In genomic region chr1:161201828-161202712, GRCh38 we compare ENCODE assay signal across 1 cellular context.
TF ChIP-seq lines count a peak whose summit lies in the region.

NDUFS2 (plus strand) TSS chr1:161202367; CDS start chr1:161202386, 19 bp downstream.

TF ChIP-seq in HepG2, 621 proteins besides CTCF, POLR2A, EP300 and RAD21 (continued from another document and continues in another):
- no peak; the same call in 1 of the 2 replicates for TF ChIP-seq HMGXB3 (CRISPR knock-in tag; IDR thresholded peaks at IDR 0.05; ENCODE audit: borderline replicate concordance)
- TF ChIP-seq KAT2B (IDR thresholded peaks at IDR 0.05; ENCODE audit: borderline replicate concordance, low read depth, low read length), result no peak
- no peak for TF ChIP-seq MZF1 (CRISPR knock-in tag; IDR thresholded peaks at IDR 0.05; ENCODE audit: borderline replicate concordance)
- no peak for TF ChIP-seq TBL1XR1 (IDR thresholded peaks at IDR 0.05; ENCODE audit: borderline replicate concordance, low read length, partially characterized antibody)
- TF ChIP-seq ZSCAN25 (CRISPR knock-in tag; IDR thresholded peaks at IDR 0.05), result no peak
- peak; percentile 82 for TF ChIP-seq ZNF383 (CRISPR knock-in tag; IDR thresholded peaks at IDR 0.05; ENCODE audit: borderline replicate concordance)
- no peak for TF ChIP-seq ZNF503 (CRISPR knock-in tag; IDR thresholded peaks at IDR 0.05)
- TF ChIP-seq ATF7 (IDR thresholded peaks at IDR 0.05), result no peak
- TF ChIP-seq ATF7 (CRISPR knock-in tag; IDR thresholded peaks at IDR 0.05), result no peak
- no peak for TF ChIP-seq ZBTB3 (CRISPR knock-in tag; IDR thresholded peaks at IDR 0.05; ENCODE audit: borderline replicate concordance, low read depth)
- no peak; the same call in 1 of the 2 replicates for TF ChIP-seq ZNF747 (CRISPR knock-in tag; IDR thresholded peaks at IDR 0.05; ENCODE audit: borderline replicate concordance)
- TF ChIP-seq ATAD3A (CRISPR knock-in tag; IDR thresholded peaks at IDR 0.05), result no peak
- 0 out of 2 replicates have a peak, but pooled peaks have one; percentile 22 for TF ChIP-seq ZBTB25 (CRISPR knock-in tag; IDR thresholded peaks at IDR 0.05)
- TF ChIP-seq TBX2 (CRISPR knock-in tag; IDR thresholded peaks at IDR 0.05; ENCODE audit: borderline replicate concordance), result peak; percentile 81
- TF ChIP-seq ZNF644 (CRISPR knock-in tag; IDR thresholded peaks at IDR 0.05; ENCODE audit: low read depth), result no peak
- TF ChIP-seq NR2F2 (IDR thresholded peaks at IDR 0.05; ENCODE audit: borderline replicate concordance, low read depth), result peak; percentile 26; the same call in 1 of the 2 replicates
- no peak for TF ChIP-seq PRDM15 (CRISPR knock-in tag; IDR thresholded peaks at IDR 0.05)
- peak in 1 of 2 experiments; percentile 72; a peak in 1 of 4 replicates for TF ChIP-seq REST (IDR thresholded peaks at IDR 0.05; ENCODE audit: borderline replicate concordance in 1 of 2, low read depth in 1 of 2, low read length in 2 of 2)
- no peak for TF ChIP-seq CENPBD1 (CRISPR knock-in tag; IDR thresholded peaks at IDR 0.05; ENCODE audit: borderline replicate concordance, low read depth)
- TF ChIP-seq ATRX (CRISPR knock-in tag; IDR thresholded peaks at IDR 0.05; ENCODE audit: borderline replicate concordance), result no peak
- TF ChIP-seq ZBTB26 (CRISPR knock-in tag; IDR thresholded peaks at IDR 0.05; ENCODE audit: borderline replicate concordance), result peak; percentile 75; the same call in 1 of the 2 replicates
- TF ChIP-seq ATM (IDR thresholded peaks at IDR 0.05; ENCODE audit: borderline replicate concordance), result no peak
- TF ChIP-seq ZNF350 (CRISPR knock-in tag; IDR thresholded peaks at IDR 0.05; ENCODE audit: borderline replicate concordance, low read depth), result peak; percentile 83; the same call in 1 of the 2 replicates
- 0 out of 2 replicates have a peak, but pooled peaks have one; percentile 28 for TF ChIP-seq CHCHD3 (CRISPR knock-in tag; IDR thresholded peaks at IDR 0.05)
- TF ChIP-seq MED1 (CRISPR knock-in tag; IDR thresholded peaks at IDR 0.05), result peak; percentile 55
- peak; percentile 52; the same call in 1 of the 2 replicates for TF ChIP-seq MEIS2 (CRISPR knock-in tag; IDR thresholded peaks at IDR 0.05)
- peak; percentile 90 for TF ChIP-seq ELF4 (CRISPR knock-in tag; IDR thresholded peaks at IDR 0.05; ENCODE audit: borderline replicate concordance)
- TF ChIP-seq HNRNPLL (IDR thresholded peaks at IDR 0.05; ENCODE audit: low read depth, low read length, poor library complexity, severe bottlenecking), result peak; percentile 48
- TF ChIP-seq XRCC5 (optimal IDR thresholded peaks at IDR 0.05; ENCODE audit: low read length), result peak; percentile 69
- no peak; the same call in 1 of the 2 replicates for TF ChIP-seq SMAD3 (CRISPR knock-in tag; IDR thresholded peaks at IDR 0.05)
- no peak for TF ChIP-seq RARG (CRISPR knock-in tag; IDR thresholded peaks at IDR 0.05; ENCODE audit: low read depth)
- TF ChIP-seq MAZ (IDR thresholded peaks at IDR 0.05; ENCODE audit: borderline replicate concordance, low read depth, low read length), result no peak
- TF ChIP-seq MAZ (CRISPR knock-in tag; IDR thresholded peaks at IDR 0.05; ENCODE audit: low read depth), result peak; percentile 67
- peak; percentile 88 for TF ChIP-seq ZNF724P (CRISPR knock-in tag; IDR thresholded peaks at IDR 0.05; ENCODE audit: borderline replicate concordance)
- peak; percentile 63; the same call in 1 of the 2 replicates for TF ChIP-seq ZNF143 (CRISPR knock-in tag; IDR thresholded peaks at IDR 0.05)
- no peak for TF ChIP-seq CHD2 (IDR thresholded peaks at IDR 0.05; ENCODE audit: low read depth, low read length)
- peak; percentile 82 for TF ChIP-seq ARID2 (CRISPR knock-in tag; IDR thresholded peaks at IDR 0.05; ENCODE audit: borderline replicate concordance)
- no peak for TF ChIP-seq PHB2 (IDR thresholded peaks at IDR 0.05; ENCODE audit: partially characterized antibody)
- TF ChIP-seq ZFX (CRISPR knock-in tag; IDR thresholded peaks at IDR 0.05; ENCODE audit: low read depth), result peak; percentile 94
- TF ChIP-seq IRF1 (CRISPR knock-in tag; IDR thresholded peaks at IDR 0.05; ENCODE audit: low read depth), result no peak
- TF ChIP-seq ZNF460 (CRISPR knock-in tag; IDR thresholded peaks at IDR 0.05; ENCODE audit: borderline replicate concordance), result no peak
- no peak for TF ChIP-seq TRIM24 (CRISPR knock-in tag; IDR thresholded peaks at IDR 0.05)
- no peak for TF ChIP-seq ZSCAN20 (CRISPR knock-in tag; IDR thresholded peaks at IDR 0.05; ENCODE audit: borderline replicate concordance)
- no peak for TF ChIP-seq ZNF121 (CRISPR knock-in tag; IDR thresholded peaks at IDR 0.05)
- TF ChIP-seq NPAS2 (CRISPR knock-in tag; IDR thresholded peaks at IDR 0.05; ENCODE audit: borderline replicate concordance), result no peak
